ENCODE assay signal across 9 cellular contexts in the genomic region with DNA sequence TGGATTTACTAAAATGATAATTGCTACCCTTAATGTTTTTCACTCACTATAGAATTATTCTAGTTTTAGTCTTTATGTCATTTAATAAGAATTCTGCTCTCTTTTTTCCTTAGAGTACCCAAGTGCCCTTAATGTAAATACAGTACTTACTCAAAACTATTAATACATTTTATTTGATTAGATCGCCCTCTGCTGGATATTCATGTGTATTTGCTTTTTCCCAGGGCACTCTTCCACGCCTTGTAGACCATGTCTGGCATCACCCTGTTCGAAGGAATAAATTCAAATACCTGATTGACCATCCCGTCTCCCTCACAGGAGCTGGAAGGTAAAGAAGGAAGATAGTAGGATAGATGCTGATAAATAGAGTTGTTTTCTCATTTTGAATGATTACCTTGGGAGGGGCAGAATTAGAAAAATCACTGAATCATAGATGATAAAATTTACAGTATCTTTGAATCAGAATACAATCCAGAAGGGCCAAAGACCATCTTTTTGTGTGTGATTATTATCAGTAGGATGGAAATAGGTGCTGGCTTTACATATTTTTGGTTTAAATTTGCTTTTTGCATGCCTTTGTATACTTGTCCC. TPM values are rescaled to one million over a fixed set of nuclear protein-coding genes. Genes with fewer than 3 reads are reported as not detected.
A peak's percentile ranks its signal among the peaks of the same experiment; 100 is the strongest.
DNase-seq lines count a peak whose midpoint lies in the region; ATAC-seq, FAIRE-seq and TF ChIP-seq lines count a peak whose summit lies in the region.
"Had no signal": no experiment of that assay in that cellular context is flagged by ENCODE, and none has a peak within 500 bp of the region (broad histone marks: within the 10 kb centered on the region; RNA-seq: fewer than 3 reads in every experiment).

No MANE protein-coding gene starts in this region.

- H3K36me3 ChIP-seq in MM.1S (replicated peaks; ENCODE audit: insufficient read depth, low read length): no peaks in the 10 kb centered on the region
- H3K36me3 ChIP-seq in PC-3 (ENCODE audit: low read depth, low read length): no peaks in the 10 kb centered on the region
- H3K36me3 ChIP-seq in K562 (ENCODE audit: control insufficient read depth, insufficient read depth, low read length): no peaks in the 10 kb centered on the region

- WGBS in K562 (ENCODE audit: insufficient coverage, low coverage, missing lambda C conversion rate): 0% methylated on average over 4 of the region's 4 CpGs

- H4K20me1 ChIP-seq in MM.1S (ENCODE audit: insufficient read depth, low read length) (no peaks in the 10 kb centered on the region), PC-3 (ENCODE audit: low read length) (no peaks in the 10 kb centered on the region), K562 (replicated peaks; ENCODE audit: control insufficient read depth, insufficient read depth, low read length) (no peaks in the 10 kb centered on the region)

- H3K4me1 ChIP-seq in MM.1S (ENCODE audit: low read length) (peaks cover 3% of the 10 kb centered on the region; the same call in 1 of the 2 replicates), PC-3 (ENCODE audit: insufficient read depth, low read length) (0 out of 2 replicates have a peak, but pooled peaks cover 4% of the 10 kb centered on the region), K562 (replicated peaks in 1 of 2; ENCODE audit: control insufficient read depth in 2 of 2, insufficient read depth in 2 of 2, low read length in 2 of 2) (peaks cover 3 to 13% of the 10 kb centered on the region in 2 experiments; a peak in 3 of 5 replicates)

- ATAC-seq in PC-3 (peak; percentile 48), K562 (peak; percentile 66)

- H2AFZ ChIP-seq in MM.1S (ENCODE audit: low read length) (no peak overlapping the region), PC-3 (ENCODE audit: low read length) (no peak overlapping the region), K562 (ENCODE audit: low read depth, low read length) (no peak overlapping the region)

- H3K27ac ChIP-seq in MM.1S (ENCODE audit: low read length) (no peak overlapping the region), PC-3 (ENCODE audit: low read length) (no peak overlapping the region), K562 (ENCODE audit: extremely low read depth, low read depth, low read length) (no peak overlapping the region)

- H3K9me1 ChIP-seq in K562 (ENCODE audit: control insufficient read depth, insufficient read depth, low read length): no peaks in the 10 kb centered on the region

- H3F3A ChIP-seq in MM.1S (ENCODE audit: insufficient read depth, low read length): peaks cover 18% of the 10 kb centered on the region
- no peaks in the 10 kb centered on the region for H3F3A ChIP-seq in PC-3 (ENCODE audit: low read length, unreplicated experiment)

- H3K27me3 ChIP-seq in MM.1S (replicated peaks; ENCODE audit: insufficient read depth, low read length) (no peaks in the 10 kb centered on the region), PC-3 (ENCODE audit: low read length) (no peaks in the 10 kb centered on the region), K562 (ENCODE audit: control insufficient read depth in 2 of 2, insufficient read depth in 2 of 2, low read length in 2 of 2) (0 out of 5 replicates have a peak, but pooled peaks cover 0 to 2% of the 10 kb centered on the region in 2 experiments)

- intact Hi-C loops in PC-3 (cut with micrococcal nuclease) (loop anchor here (1.0 to 5.0 kb wide), 2 partner anchors 78 to 288 kb away; partner anchors contain the start of gene TOR3A), K562 (cut with micrococcal nuclease) (loop anchor here (1.0 to 10.0 kb wide), 6 partner anchors 119 to 825 kb away; no protein-coding TSS in a partner anchor)

- H3K9ac ChIP-seq in MM.1S (ENCODE audit: low read length): no peak overlapping the region
- H3K9ac ChIP-seq in PC-3 (ENCODE audit: low read length): no peak overlapping the region
- H3K9ac ChIP-seq in K562 (ENCODE audit: insufficient read depth in 1 of 2, low read depth in 2 of 2, low read length in 2 of 2): no peak overlapping the region

- no peaks in the 10 kb centered on the region for H3K9me3 ChIP-seq in MM.1S (replicated peaks; ENCODE audit: insufficient read depth, low read length)
- H3K9me3 ChIP-seq in PC-3 (ENCODE audit: low read length): no peaks in the 10 kb centered on the region
- no peaks in the 10 kb centered on the region; the same call in 1 of the 2 replicates for H3K9me3 ChIP-seq in K562 (replicated peaks; ENCODE audit: control insufficient read depth, insufficient read depth, low read depth, low read length)

- DNase-seq in AML-193 (lab: John Stamatoyannopoulos, UW) (peak; percentile 79), GM13976 (ENCODE audit: low spot score) (peak; percentile 62), MM.1S (peak; percentile 85), PC-3 (peak; percentile 82), K562 (ENCODE audit: extremely low read depth in 1 of 4, low spot score in 3 of 4) (peak; percentile 63 to 76 (median 64)), iPS-NIHi11 (ENCODE audit: low spot score) (peak; percentile 82), T-helper 9 cell (no peak)
- DNase-seq in stimulated activated CD4-positive, alpha-beta T cell treated with anti-CD3 and anti-CD28 coated beads, Interleukin-4, amount 100 ng/mL, for 24 hours: peak; percentile 45

- TF ChIP-seq POLR2A in K562 (conservative IDR thresholded peaks at IDR 0.05): no peak

- no TSS peak for BruUV-seq in PC-3 (replicated peaks; lab: Mats Ljungman, UMichigan)
- BruUV-seq in K562 (replicated peaks; lab: Mats Ljungman, UMichigan): no TSS peak

- in situ Hi-C loops in GM13976 (cut with MboI; ENCODE audit: low sequenced_read_pairs, unreplicated experiment): loop anchor here (5.0 to 25.0 kb wide), 3 partner anchors 245 to 833 kb away; no protein-coding TSS in a partner anchor
- in situ Hi-C loops in K562 (cut with MboI): loop anchor here (10.0 to 25.0 kb wide), 4 partner anchors 245 to 833 kb away; partner anchors contain the start of gene TOR3A

- peak; percentile 51 for TF ChIP-seq CTCF in GM13976 (IDR thresholded peaks at IDR 0.05; ENCODE audit: borderline replicate concordance, control extremely low read depth, extremely low read depth, insufficient read depth, missing control alignments)
- peak; percentile 70 for TF ChIP-seq CTCF in MM.1S (IDR thresholded peaks at IDR 0.05; ENCODE audit: low read length)
- TF ChIP-seq CTCF in PC-3 (conservative IDR thresholded peaks at IDR 0.05; ENCODE audit: low read depth, low read length): peak; percentile 68
- peak; percentile 61 to 88 (median 70); a peak in 5 of 6 replicates for TF ChIP-seq CTCF in K562 (IDR thresholded peaks at IDR 0.05 in 2 of 3, conservative IDR thresholded peaks at IDR 0.05 in 1 of 3; ENCODE audit: insufficient read depth in 2 of 3, low read depth in 1 of 3, low read length in 3 of 3)

- H3K9me2 ChIP-seq in MM.1S (replicated peaks; ENCODE audit: insufficient read depth, low read length) (no peaks in the 10 kb centered on the region), PC-3 (replicated peaks; ENCODE audit: low read length) (no peaks in the 10 kb centered on the region)

- H3K4me2 ChIP-seq in MM.1S (ENCODE audit: low read depth, low read length) (no peak overlapping the region), PC-3 (ENCODE audit: low read length) (no peak overlapping the region), K562 (ENCODE audit: insufficient read depth, low read length) (no peak overlapping the region)

- no peak overlapping the region for H3K4me3 ChIP-seq in MM.1S (ENCODE audit: low read length)
- no peak overlapping the region for H3K4me3 ChIP-seq in PC-3 (ENCODE audit: low read length)
- no peak overlapping the region for H3K4me3 ChIP-seq in K562

- CTCF ChIA-PET in PC-3 (lab: Charles Lee) (interaction anchor here (0.8 kb wide), 1 partner anchor 118 kb away, joined by 6 read pairs; no protein-coding TSS in a partner anchor), K562 (lab: Yijun Ruan, JAX; ENCODE audit: low intra/inter-chr PET ratio) (interaction anchor here (0.8 to 2.4 kb wide), 7 partner anchors 77 to 596 kb away, joined by 3 to 22 read pairs (median 6); no protein-coding TSS in a partner anchor)

- peak; percentile 83 for FAIRE-seq in K562 (lab: Jason Lieb, UNC)

- no peak for TF ChIP-seq EP300 in K562 (IDR thresholded peaks at IDR 0.05; ENCODE audit: low read length)

- peak; percentile 95 for TF ChIP-seq RAD21 in K562 (CRISPR knock-in tag; conservative IDR thresholded peaks at IDR 0.05 in 1 of 2, IDR thresholded peaks at IDR 0.05 in 1 of 2)

- H3K79me2 ChIP-seq in MM.1S (ENCODE audit: low read length) (no peaks in the 10 kb centered on the region), PC-3 (ENCODE audit: low read length) (no peaks in the 10 kb centered on the region), K562 (ENCODE audit: control insufficient read depth, insufficient read depth, low read length) (no peaks in the 10 kb centered on the region)

- POLR2A ChIA-PET in PC-3 (lab: Charles Lee; ENCODE audit: unreplicated experiment): no interaction called here
- POLR2A ChIA-PET in K562 (lab: Yijun Ruan, JAX): no interaction called here

RNA-seq across cellular contexts. Expression of gene AXDND1, which starts 4.1 kb away (rescaled TPM):
- total RNA-seq in PC-3 (2014; rRNA removed) (not detected in 2 replicates), K562 (2014; rRNA removed) (0.12 TPM in 1 of 2 replicates, not detected in the other), K562 (2014; rRNA removed; fragmentation: Illumina TruSeq; extraction: Trizol) (0.07 and 0.16 TPM in 2 replicates), K562 (2015; rRNA removed; fragmentation: Illumina TruSeq; extraction: Trizol) (0.38 TPM in 1 of 2 replicates, not detected in the other), K562 (2021) (not detected in 2 replicates)
- 0.72 TPM in 1 of 2 replicates, not detected in the other for total RNA-seq in K562 (2011; cell fraction: chromatin; rRNA removed; ENCODE audit: low replicate concordance)
- not detected in 2 replicates for total RNA-seq in K562 (2011; cell fraction: nucleolus; rRNA removed)
- total RNA-seq in K562 (2011; cell fraction: nucleoplasm; rRNA removed): 0.61 TPM in 1 of 2 replicates, not detected in the other
- polyA plus RNA-seq in K562 (2011; rRNA removed) (0.04 TPM in 1 of 2 replicates, not detected in the other), K562 (2014; fragmentation: Illumina TruSeq; extraction: Trizol) (0.07 TPM in 1 of 2 replicates, not detected in the other), K562 (2014; fragmentation: Nextera tagmentation; extraction: Ambion mirVana) (under 1 TPM; 0.03 to 0.13 TPM), K562 (2014; rRNA removed) (not detected in 2 replicates)
- polyA plus RNA-seq in K562 (2011; cell fraction: cytosol; rRNA removed): not detected in 2 replicates
- polyA plus RNA-seq in K562 (2011; cell fraction: nucleus; rRNA removed): not detected in 2 replicates
- 0.06 TPM in 1 of 2 replicates, not detected in the other for polyA plus RNA-seq in K562 (2012)
- 0.12 TPM in 1 of 2 replicates, not detected in the other for polyA minus RNA-seq in K562 (2011; rRNA and poly(A)+ RNA removed)
- polyA minus RNA-seq in K562 (2011; cell fraction: cytosol; rRNA and poly(A)+ RNA removed): 0.29 TPM in 1 of 2 replicates, not detected in the other
- polyA minus RNA-seq in K562 (2011; cell fraction: nucleus; rRNA and poly(A)+ RNA removed): not detected in 2 replicates
- total RNA-seq: mononuclear cell had no signal
